ENCODE assay signal across 1 cellular context in genomic region chr5:1410156-1411014, GRCh38.
TF ChIP-seq lines count a peak whose summit lies in the region.

No MANE protein-coding gene starts in this region.

TF ChIP-seq in HepG2, 621 proteins besides CTCF, POLR2A, EP300 and RAD21 (continued from another document):
- peak; percentile 88 for TF ChIP-seq MNT (IDR thresholded peaks at IDR 0.05)
